In the genomic region with DNA sequence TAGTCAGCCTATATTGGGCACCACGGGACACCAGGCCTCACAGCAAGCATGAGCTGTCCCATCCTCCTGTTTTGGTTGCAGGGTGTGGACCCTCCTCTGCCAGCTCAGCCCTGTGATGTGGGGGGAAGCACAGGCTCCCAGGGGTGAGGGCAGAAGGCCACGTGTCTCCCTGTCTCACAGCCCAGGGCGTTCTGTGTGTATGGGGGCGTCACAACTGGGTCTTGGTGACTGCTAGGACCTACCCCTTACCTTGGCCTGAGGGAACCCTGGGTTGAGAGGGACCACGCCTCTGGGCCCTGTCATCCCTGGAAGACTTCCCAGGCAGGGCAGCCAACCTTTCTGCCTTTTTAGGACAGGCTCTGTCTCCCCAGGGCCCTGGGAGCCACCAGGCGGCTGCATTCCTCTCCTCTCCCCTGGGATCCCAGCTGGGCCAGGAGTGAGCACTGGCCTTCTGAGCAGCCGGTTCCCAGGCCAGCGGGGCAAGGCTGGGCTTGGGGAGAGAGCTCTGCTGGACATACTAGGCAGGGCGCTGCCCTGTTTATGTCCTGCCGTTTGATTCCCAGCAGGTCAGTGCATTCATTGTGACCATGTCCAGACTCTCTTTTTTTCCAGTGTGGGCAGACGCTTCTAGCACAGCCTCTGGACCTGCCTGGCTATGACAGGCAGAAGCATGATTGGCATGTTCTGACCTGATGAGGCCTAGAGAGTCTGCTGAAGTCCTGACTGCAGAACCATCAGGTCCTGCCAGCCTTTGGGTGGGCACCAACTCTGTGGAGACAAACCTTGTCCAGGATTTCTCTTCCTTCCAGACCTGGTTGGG, we compare ENCODE assay signal across 12 cellular contexts.
DNase-seq lines count a peak whose midpoint lies in the region; ATAC-seq and TF ChIP-seq lines count a peak whose summit lies in the region.
"Had no signal": no experiment of that assay in that cellular context is flagged by ENCODE, and none has a peak within 500 bp of the region (broad histone marks: within the 10 kb centered on the region; RNA-seq: fewer than 3 reads in every experiment).

No MANE protein-coding gene starts in this region.

- H3K27me3 ChIP-seq in breast epithelium (no peaks in the 10 kb centered on the region), layer of hippocampus (ENCODE audit: control insufficient read depth, insufficient read depth, low read length) (no peaks in the 10 kb centered on the region), stomach (no peaks in the 10 kb centered on the region)

- TF ChIP-seq POLR2A in breast epithelium (IDR thresholded peaks at IDR 0.05), result no peak
- no peak for TF ChIP-seq POLR2A in stomach (IDR thresholded peaks at IDR 0.05)

- intact Hi-C loops in breast epithelium (cut with DNase I; ENCODE audit: low total_unique reads) (no loop called here), stomach (cut with DNase I; ENCODE audit: low total_unique reads) (no loop called here)

- ATAC-seq in GM18909 (IDR thresholded peaks at IDR 0.05; ENCODE audit: poor library complexity, unreplicated experiment) (no peak), GM19035 (IDR thresholded peaks at IDR 0.05; ENCODE audit: unreplicated experiment) (no peak), GM21529 (IDR thresholded peaks at IDR 0.05; ENCODE audit: unreplicated experiment) (no peak)

- H3K36me3 ChIP-seq in breast epithelium (no peaks in the 10 kb centered on the region), stomach (peaks cover 0 to 5% (median 0%) of the 10 kb centered on the region in 4 donors)

- H3K4me1 ChIP-seq in breast epithelium (peaks cover 27 to 58% of the 10 kb centered on the region in 2 donors), stomach (peaks cover 86 to 100% (median 98%) of the 10 kb centered on the region in 4 donors)

- peak overlapping the region; percentile 85 to 91 for H3K27ac ChIP-seq in breast epithelium
- H3K27ac ChIP-seq in layer of hippocampus (ENCODE audit: low read depth, low read length), result peak overlapping the region; percentile 93
- H3K27ac ChIP-seq in stomach, result peak overlapping the region in 4 of 5 donors; percentile 66 to 93 (median 86)

- H3K9me3 ChIP-seq in breast epithelium (no peaks in the 10 kb centered on the region), stomach (no peaks in the 10 kb centered on the region)

- H3K4me3 ChIP-seq in breast epithelium (peak overlapping the region in 1 of 3 donors; percentile 11), stomach (no peak overlapping the region)

- peak; percentile 78 for DNase-seq in GM03348 (ENCODE audit: low spot score)
- DNase-seq in breast epithelium (ENCODE audit: low spot score in 2 of 2), result no peak
- DNase-seq in stomach, result no peak
- DNase-seq in NCI-H2029 treated with DMSO at 0.1 percent for 48 hours (lab: John Stamatoyannopoulos, UW), result no peak
- DNase-seq: central memory CD4-positive, alpha-beta T cell; COR-L47; naive B cell; NCI-H748 treated with DMSO at 0.1 percent for 48 hours had no signal

- peak in 1 of 3 donors; percentile 18 for TF ChIP-seq CTCF in breast epithelium (IDR thresholded peaks at IDR 0.05)
- no peak for TF ChIP-seq CTCF in stomach (IDR thresholded peaks at IDR 0.05)

- no peak for TF ChIP-seq EP300 in stomach (IDR thresholded peaks at IDR 0.05)

- WGBS in stomach, 5 donors, result 39 to 53% (median 48%) methylated on average over 10 to 11 of the region's 11 CpGs
